Comparison of ENCODE assay signal across 8 cellular contexts in the genomic region with DNA sequence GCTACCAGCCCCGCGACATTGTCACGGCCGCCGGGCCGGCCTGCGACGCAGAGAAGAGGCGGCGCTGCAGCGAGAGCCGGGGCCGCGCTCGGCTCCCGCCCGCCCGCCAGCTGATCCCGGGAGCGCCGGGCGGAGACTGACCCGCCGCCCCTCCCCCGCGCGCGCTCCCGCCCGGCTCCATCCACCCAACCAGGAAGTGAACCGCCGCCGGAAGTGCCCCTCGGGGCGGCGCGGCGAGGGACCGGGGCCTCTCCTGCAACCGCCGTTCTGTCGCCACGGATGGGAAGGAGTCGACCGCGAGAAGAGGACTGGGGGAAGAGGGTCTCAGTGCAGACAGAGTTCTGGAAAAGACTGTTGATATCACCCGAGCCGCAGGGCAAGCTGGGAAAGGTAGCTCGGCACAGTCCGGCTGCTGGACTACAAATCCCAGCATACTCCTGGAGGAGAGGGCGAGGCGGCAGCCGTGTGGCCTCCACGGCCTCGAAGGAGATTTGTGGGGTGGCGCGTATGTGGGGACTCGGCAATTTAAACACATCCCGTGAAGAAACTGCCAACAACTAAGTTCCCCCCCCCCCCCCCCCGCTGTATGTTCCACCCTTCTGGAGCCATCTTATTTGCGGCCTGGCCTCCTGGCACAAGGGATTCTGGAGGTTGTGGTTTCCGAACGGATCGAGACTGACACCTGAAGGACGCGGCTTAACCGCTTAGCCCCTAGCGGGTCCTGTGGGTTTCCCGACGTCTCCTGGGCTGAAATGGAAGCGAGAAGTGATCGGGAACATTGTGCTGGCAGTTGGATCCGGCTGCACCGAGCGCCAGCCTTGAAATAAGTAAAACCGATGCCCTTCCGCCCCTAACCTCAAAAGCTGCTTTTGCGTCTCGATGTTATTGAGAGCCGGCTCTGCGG. TPM values are rescaled to one million over a fixed set of nuclear protein-coding genes. Genes with fewer than 3 reads are reported as not detected.
A peak's percentile ranks its signal among the peaks of the same experiment; 100 is the strongest.
DNase-seq lines count a peak whose midpoint lies in the region; ATAC-seq, FAIRE-seq and TF ChIP-seq lines count a peak whose summit lies in the region.

AAK1 (minus strand) TSS at position 138 of the 904 bp plus-strand sequence. CDS start 699 bp downstream, outside the sequence.

- TF ChIP-seq POLR2A in A549 (IDR thresholded peaks at IDR 0.05; ENCODE audit: low read length): peak; percentile 69

- peak; percentile 27; the same call in 1 of the 3 replicates for TF ChIP-seq CTCF in A549 (IDR thresholded peaks at IDR 0.05)
- peak; percentile 17; the same call in 1 of the 2 replicates for TF ChIP-seq CTCF in WERI-Rb-1 (IDR thresholded peaks at IDR 0.05; ENCODE audit: low read depth, low read length)
- TF ChIP-seq CTCF in mammary epithelial cell (conservative IDR thresholded peaks at IDR 0.05 in 1 of 2, IDR thresholded peaks at IDR 0.05 in 1 of 2; ENCODE audit: extremely low read depth in 1 of 2, insufficient read depth in 1 of 2, low read depth in 1 of 2, low read length in 2 of 2): no peak

- DNase-seq in A549 (ENCODE audit: low read depth in 1 of 2, low spot score in 1 of 2) (peak; percentile 91 to 94), NCI-H2227 treated with DMSO at 0.1 percent for 48 hours (lab: John Stamatoyannopoulos, UW) (peak; percentile 91), WERI-Rb-1 (peak; percentile 94), mammary epithelial cell (peak; percentile 87), iPS-NIHi11 (ENCODE audit: low spot score) (peak; percentile 96), small intestine (peak; percentile 90)

- in situ Hi-C loops in mammary epithelial cell (cut with MboI; ENCODE audit: low sequenced_read_pairs in 2 of 2): no loop called here

- no peaks in the 10 kb centered on the region for H4K20me1 ChIP-seq in mammary epithelial cell (ENCODE audit: insufficient read depth, low read length)

- H3K27ac ChIP-seq in A549 (peak within 1 kb of the TSS; percentile 94 to 98), WERI-Rb-1 (peak within 1 kb of the TSS; percentile 97), mammary epithelial cell (ENCODE audit: insufficient read depth, low read depth, low read length) (peak within 1 kb of the TSS; percentile 81), small intestine (ENCODE audit: low read depth in 1 of 2, low read length in 1 of 2) (peak within 1 kb of the TSS; percentile 76 to 97)

- H3K9ac ChIP-seq in mammary epithelial cell (ENCODE audit: insufficient read depth, low read length): peak within 1 kb of the TSS; percentile 93

- TF ChIP-seq EP300 in A549 (IDR thresholded peaks at IDR 0.05): no peak

- peak within 1 kb of the TSS; percentile 88 for H3K4me3 ChIP-seq in A549
- peak within 1 kb of the TSS; percentile 94 for H3K4me3 ChIP-seq in WERI-Rb-1 (ENCODE audit: low read depth, low read length)
- peak within 1 kb of the TSS; percentile 92 to 96 (median 95) for H3K4me3 ChIP-seq in mammary epithelial cell (replicated peaks in 1 of 3; ENCODE audit: insufficient read depth in 1 of 3, low read depth in 2 of 3, low read length in 3 of 3)
- H3K4me3 ChIP-seq in small intestine (ENCODE audit: low read depth in 1 of 2, low read length in 2 of 2): peak within 1 kb of the TSS; percentile 91 to 96

- H3K36me3 ChIP-seq in WERI-Rb-1 (peaks cover 10% of the 10 kb centered on the region), mammary epithelial cell (ENCODE audit: insufficient read depth, low read length) (peaks cover 3% of the 10 kb centered on the region), small intestine (ENCODE audit: control insufficient read depth in 2 of 2, insufficient read depth in 2 of 2, low read length in 2 of 2) (no peaks in the 10 kb centered on the region)

- intact Hi-C loops in mammary epithelial cell (cut with micrococcal nuclease): loop anchor here (1.0 to 10.0 kb wide), 5 partner anchors 38 to 259 kb away; partner anchors contain the start of gene GFPT1

- WGBS in A549 (ENCODE audit: missing lambda C conversion rate): under 1% methylated on average over 63 of the region's 81 CpGs
- WGBS in mammary epithelial cell (ENCODE audit: low coverage, missing lambda C conversion rate): 0% methylated on average over 16 of the region's 81 CpGs
- WGBS in small intestine, 3 donors: 0% methylated on average over 52 to 80 of the region's 81 CpGs

- CTCF ChIA-PET in A549 (lab: Yijun Ruan, JAX) (interaction anchor here (0.6 to 3.4 kb wide), 17 partner anchors 9 to 86 kb away, joined by 3 to 10 read pairs (median 4); no protein-coding TSS in a partner anchor), mammary epithelial cell (lab: Charles Lee; ENCODE audit: low non-redundant PET) (interaction anchor here (0.5 to 0.7 kb wide), 2 partner anchors 9 to 63 kb away, joined by 3 to 11 read pairs; no protein-coding TSS in a partner anchor)

- no TSS peak for BruUV-seq in mammary epithelial cell (replicated peaks; lab: Mats Ljungman, UMichigan)

- H3K4me1 ChIP-seq in A549 (peaks cover 38% of the 10 kb centered on the region), mammary epithelial cell (ENCODE audit: insufficient read depth, low read length) (peaks cover 35% of the 10 kb centered on the region), small intestine (ENCODE audit: control insufficient read depth in 2 of 2, insufficient read depth in 1 of 2, low read depth in 1 of 2, low read length in 1 of 2) (peaks cover 7 to 16% of the 10 kb centered on the region in 2 donors)

- peak within 1 kb of the TSS; percentile 86 for H3K4me2 ChIP-seq in A549
- peak within 1 kb of the TSS; percentile 81 for H3K4me2 ChIP-seq in mammary epithelial cell (ENCODE audit: insufficient read depth, low read depth, low read length)

- H3K79me2 ChIP-seq in mammary epithelial cell (ENCODE audit: insufficient read depth, low read length): peaks cover 57% of the 10 kb centered on the region

- ATAC-seq in A549 (peak; percentile 88 to 91), GM18867 (IDR thresholded peaks at IDR 0.05; ENCODE audit: unreplicated experiment) (peak; percentile 51), HG03135 (IDR thresholded peaks at IDR 0.05; ENCODE audit: unreplicated experiment) (peak; percentile 34)

- dilution Hi-C loops in mammary epithelial cell (cut with HindIII; ENCODE audit: low sequenced_read_pairs): no loop called here

- peak in 1 of 2 experiments; percentile 2; a peak in 2 of 5 replicates for TF ChIP-seq RAD21 in A549 (conservative IDR thresholded peaks at IDR 0.05 in 1 of 2, IDR thresholded peaks at IDR 0.05 in 1 of 2)

- H3K27me3 ChIP-seq in WERI-Rb-1 (ENCODE audit: insufficient read depth, low read depth, severe bottlenecking) (no peaks in the 10 kb centered on the region), mammary epithelial cell (ENCODE audit: insufficient read depth, low read length) (no peaks in the 10 kb centered on the region), small intestine (ENCODE audit: control insufficient read depth in 2 of 2, insufficient read depth in 2 of 2, low read length in 2 of 2) (no peaks in the 10 kb centered on the region)

- H3K9me3 ChIP-seq in A549 (no peaks in the 10 kb centered on the region), WERI-Rb-1 (ENCODE audit: severe bottlenecking) (no peaks in the 10 kb centered on the region), mammary epithelial cell (replicated peaks; ENCODE audit: insufficient read depth, low read length) (no peaks in the 10 kb centered on the region), small intestine (ENCODE audit: control insufficient read depth, low read depth) (no peaks in the 10 kb centered on the region)

- POLR2A ChIA-PET in A549 (lab: Yijun Ruan, JAX): interaction anchor here (0.8 to 1.5 kb wide), 11 partner anchors 10 to 207 kb away, joined by 3 to 10 read pairs (median 3); partner anchors contain the start of genes ANXA4 and NFU1

- H2AFZ ChIP-seq in mammary epithelial cell (ENCODE audit: low read depth, low read length): peak within 1 kb of the TSS; percentile 99

- FAIRE-seq in A549 (lab: Jason Lieb, UNC) (no peak), small intestine (lab: Jason Lieb, UNC) (no peak)

TF ChIP-seq in A549, 52 proteins besides CTCF, POLR2A, EP300 and RAD21 (continues in another document):
- peak; percentile 78; the same call in 1 of the 2 replicates for TF ChIP-seq MYC (IDR thresholded peaks at IDR 0.05; ENCODE audit: borderline replicate concordance, low read length)
- TF ChIP-seq, protein P1, sequence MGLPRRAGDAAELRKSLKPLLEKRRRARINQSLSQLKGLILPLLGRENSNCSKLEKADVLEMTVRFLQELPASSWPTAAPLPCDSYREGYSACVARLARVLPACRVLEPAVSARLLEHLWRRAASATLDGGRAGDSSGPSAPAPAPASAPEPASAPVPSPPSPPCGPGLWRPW (IDR thresholded peaks at IDR 0.05): no peak
- no peak for TF ChIP-seq ZC3H11A (IDR thresholded peaks at IDR 0.05)
- TF ChIP-seq PHF8 (IDR thresholded peaks at IDR 0.05; ENCODE audit: borderline replicate concordance, low read depth): peak; percentile 71
- TF ChIP-seq ZNF302 (CRISPR knock-in tag; IDR thresholded peaks at IDR 0.05): no peak

RNA-seq across cellular contexts. Expression of gene AAK1, which starts in this region (rescaled TPM):
- 25.7 and 26.9 TPM in 2 replicates for polyA plus RNA-seq in A549 (2011; rRNA removed)
- polyA plus RNA-seq in A549 (2012; cell fraction: cytosol; rRNA removed): 8.6 and 12.2 TPM in 2 replicates
- polyA plus RNA-seq in A549 (2012; cell fraction: nucleus; rRNA removed): 11.6 and 12.6 TPM in 2 replicates
- 15.9 to 19.3 TPM (median 15.9 TPM) in 3 replicates for polyA plus RNA-seq in A549 (2017; fragmentation: RNase III; extraction: RNeasy Plus Mini Kit Qiagen cat#74134 plus additional on column Dnase treatment)
- polyA minus RNA-seq in A549 (2011; rRNA and poly(A)+ RNA removed): 29.7 and 39.7 TPM in 2 replicates
- 10 to 100 TPM; 86.2 to 97.0 TPM for total RNA-seq in mammary epithelial cell
- 27.9 TPM for polyA plus RNA-seq in mammary epithelial cell
- polyA minus RNA-seq in mammary epithelial cell: 137 TPM
- 10 to 100 TPM in 2 of 3 donors, 1 to 10 TPM in 1; 8.7 to 36.5 (median 19.9) TPM for polyA plus RNA-seq in small intestine

Comparison
In these comparisons a context has a peak if more than half of its experiments do, and no peak if none do; other contexts are left out.
1. Peak in every context shown above with its lines: DNase-seq, ATAC-seq, H3K4me3 ChIP-seq and H3K27ac ChIP-seq.
2. ATAC-seq: peak in every context shown above with its lines; median percentile 90 in A549; 51 in GM18867; 34 in HG03135.
3. CTCF ChIP-seq: peak in A549 (single experiment) and WERI-Rb-1 (single experiment); none in mammary epithelial cell (0 of 2).